In the genomic region with DNA sequence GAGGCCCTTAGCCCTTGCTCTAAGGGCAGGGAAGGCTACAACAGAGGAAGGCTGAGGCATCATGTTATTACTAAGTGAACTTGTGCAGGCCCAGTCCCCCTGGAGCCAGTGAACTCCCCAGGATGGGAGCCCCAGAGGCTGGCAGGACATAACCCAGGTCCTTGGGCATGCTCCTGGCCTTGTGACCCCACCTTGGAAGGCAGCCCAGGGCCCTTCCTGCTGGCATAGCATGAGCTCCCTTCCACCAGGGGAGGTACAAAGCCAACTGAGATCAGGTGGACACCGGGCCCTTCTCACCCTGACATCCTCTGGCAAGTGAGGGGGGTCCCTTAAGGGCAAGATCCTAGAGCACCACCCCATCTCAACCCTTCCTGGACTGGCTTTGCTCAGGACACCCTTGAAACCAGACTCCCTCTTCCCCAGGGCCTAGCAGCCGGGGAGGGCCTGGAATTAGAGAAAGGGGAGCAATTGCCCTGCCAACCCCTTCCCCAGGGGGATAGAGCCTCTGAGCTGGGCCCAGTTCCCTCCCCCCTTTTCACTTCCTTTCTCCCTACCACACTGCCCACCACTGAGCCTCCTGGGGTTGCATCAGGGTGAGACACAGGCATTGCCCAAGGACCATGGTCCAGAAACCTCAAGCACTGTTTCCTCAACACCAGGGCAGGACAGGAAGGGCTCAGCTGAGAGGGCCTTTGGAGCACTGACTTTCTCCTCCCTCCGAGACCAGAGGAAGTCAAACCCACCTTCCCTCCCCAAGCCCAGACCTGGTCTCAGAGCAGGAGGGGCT, we compare ENCODE assay signal across 13 cellular contexts. TPM values are rescaled to one million over a fixed set of nuclear protein-coding genes. Genes with fewer than 3 reads are reported as not detected.
DNase-seq lines count a peak whose midpoint lies in the region; ATAC-seq and TF ChIP-seq lines count a peak whose summit lies in the region.
"Had no signal": no experiment of that assay in that cellular context is flagged by ENCODE, and none has a peak within 500 bp of the region (broad histone marks: within the 10 kb centered on the region; RNA-seq: fewer than 3 reads in every experiment).

No MANE protein-coding gene starts in this region.

- no peaks in the 10 kb centered on the region for H3K36me3 ChIP-seq in tibial nerve
- H3K36me3 ChIP-seq: esophagus muscularis mucosa had no signal

- POLR2A ChIA-PET in T-cell (lab: Charles Lee), result interaction anchor here in 1 of 2 donors (0.9 kb wide), 1 partner anchor 48 kb away, joined by 3 read pairs; no protein-coding TSS in a partner anchor
- POLR2A ChIA-PET in MCF 10A (lab: Yijun Ruan, JAX), result interaction anchor here (0.7 to 1.9 kb wide), 2 partner anchors 8 kb away, joined by 3 to 5 read pairs; no protein-coding TSS in a partner anchor

- H3K27me3 Mint-ChIP-seq in activated T-cell treated with anti-CD3 and anti-CD28 coated beads, Interleukin-2, amount 50 U/mL, for 72 hours (ENCODE audit: low read depth), result no peaks in the 10 kb centered on the region
- H3K27me3 Mint-ChIP-seq in T-cell (no peaks in the 10 kb centered on the region), glutamatergic neuron (ENCODE audit: unreplicated experiment) (peaks cover 6% of the 10 kb centered on the region), MCF 10A (ENCODE audit: insufficient read depth, unreplicated experiment) (no peaks in the 10 kb centered on the region)

- no TSS peak for BruUV-seq in MCF 10A (replicated peaks; lab: Mats Ljungman, UMichigan)

- H3K4me3 ChIP-seq in right cardiac atrium (ENCODE audit: low read length) (no peak overlapping the region), tibial nerve (no peak overlapping the region)
- H3K4me3 ChIP-seq: esophagus muscularis mucosa had no signal

- H3K4me3 Mint-ChIP-seq in activated T-cell treated with anti-CD3 and anti-CD28 coated beads, Interleukin-2, amount 50 U/mL, for 72 hours, result peak overlapping the region; percentile 82 to 95
- H3K4me3 Mint-ChIP-seq in T-cell (peak overlapping the region; percentile 90 to 97 (median 93)), glutamatergic neuron (ENCODE audit: unreplicated experiment) (no peak overlapping the region), MCF 10A (ENCODE audit: unreplicated experiment) (no peak overlapping the region)

- H3K27me3 ChIP-seq in right cardiac atrium (ENCODE audit: control insufficient read depth, insufficient read depth), result no peaks in the 10 kb centered on the region
- no peaks in the 10 kb centered on the region for H3K27me3 ChIP-seq in tibial nerve
- H3K27me3 ChIP-seq: esophagus muscularis mucosa had no signal

- no peak for DNase-seq in activated T-cell treated with anti-CD3 and anti-CD28 coated beads, Interleukin-2, amount 50 U/mL, for 72 hours
- no peak for DNase-seq in activated T-cell treated with anti-CD3 and anti-CD28 coated beads, Interleukin-2, amount 50 U/mL, for 1 hour
- DNase-seq in T-cell, result no peak
- DNase-seq in right cardiac atrium, result peak; percentile 42 to 77 (median 70)
- no peak for DNase-seq in tibial nerve (ENCODE audit: low spot score in 2 of 2)
- DNase-seq in glutamatergic neuron, result no peak
- no peak for DNase-seq in MCF 10A (ENCODE audit: unreplicated experiment)
- DNase-seq: NK-92 treated with Interleukin-12 subunit alpha and Interleukin-12 subunit beta, amount 100 ng/mL, for 24 hours had no signal

- H3K4me1 ChIP-seq in right cardiac atrium (ENCODE audit: control insufficient read depth, insufficient read depth, low read length) (peaks cover 20% of the 10 kb centered on the region), tibial nerve (peaks cover under 1 to 55% (median 37%) of the 10 kb centered on the region in 4 donors)

- CTCF ChIA-PET in T-cell (lab: Charles Lee) (interaction anchor here in 1 of 2 donors (0.9 to 1.2 kb wide), 2 partner anchors 11 to 68 kb away, joined by 3 read pairs; no protein-coding TSS in a partner anchor), MCF 10A (lab: Yijun Ruan, JAX) (interaction anchor here (0.6 to 2.2 kb wide), 5 partner anchors 17 to 391 kb away, joined by 3 to 7 read pairs (median 4); no protein-coding TSS in a partner anchor)

- H3K27ac ChIP-seq in right cardiac atrium (ENCODE audit: low read length), result no peak overlapping the region
- peak overlapping the region in 3 of 4 donors; percentile 43 to 98 (median 98) for H3K27ac ChIP-seq in tibial nerve

- no peak for ATAC-seq in activated T-cell treated with anti-CD3 and anti-CD28 coated beads, Interleukin-2, amount 50 U/mL, for 72 hours (replicated peaks in 1 of 2)
- ATAC-seq in T-cell (replicated peaks in 1 of 4) (no peak), right cardiac atrium (no peak), GM19023 (IDR thresholded peaks at IDR 0.05; ENCODE audit: unreplicated experiment) (no peak)
- ATAC-seq: WTC11 had no signal

- no peak for TF ChIP-seq POLR2A in tibial nerve (IDR thresholded peaks at IDR 0.05)

- no peak for TF ChIP-seq CTCF in tibial nerve (IDR thresholded peaks at IDR 0.05)
- TF ChIP-seq CTCF in glutamatergic neuron (IDR thresholded peaks at IDR 0.05; ENCODE audit: partially characterized antibody, unreplicated experiment), result no peak
- TF ChIP-seq CTCF in MCF 10A (IDR thresholded peaks at IDR 0.05; ENCODE audit: unreplicated experiment), result no peak

- peaks cover 61% of the 10 kb centered on the region for H3K4me1 Mint-ChIP-seq in activated T-cell treated with anti-CD3 and anti-CD28 coated beads, Interleukin-2, amount 50 U/mL, for 72 hours (ENCODE audit: low read depth)
- peaks cover 54 to 62% (median 58%) of the 10 kb centered on the region in 3 donors for H3K4me1 Mint-ChIP-seq in T-cell
- peaks cover 11% of the 10 kb centered on the region for H3K4me1 Mint-ChIP-seq in glutamatergic neuron (ENCODE audit: low read depth, unreplicated experiment)
- peaks cover 19% of the 10 kb centered on the region for H3K4me1 Mint-ChIP-seq in MCF 10A (ENCODE audit: insufficient read depth, unreplicated experiment)

- no peak overlapping the region for H3K27ac Mint-ChIP-seq in activated T-cell treated with anti-CD3 and anti-CD28 coated beads, Interleukin-2, amount 50 U/mL, for 72 hours
- H3K27ac Mint-ChIP-seq in T-cell (peak overlapping the region; percentile 92 to 95), glutamatergic neuron (ENCODE audit: unreplicated experiment) (no peak overlapping the region), MCF 10A (ENCODE audit: low read depth, unreplicated experiment) (no peak overlapping the region)
- H3K27ac Mint-ChIP-seq: WTC11 had no signal

- peaks cover 0 to 3% of the 10 kb centered on the region in 2 donors for H3K9me3 Mint-ChIP-seq in activated T-cell treated with anti-CD3 and anti-CD28 coated beads, Interleukin-2, amount 50 U/mL, for 72 hours
- no peaks in the 10 kb centered on the region for H3K9me3 Mint-ChIP-seq in T-cell
- H3K9me3 Mint-ChIP-seq in glutamatergic neuron (ENCODE audit: unreplicated experiment), result peaks cover 3% of the 10 kb centered on the region
- no peaks in the 10 kb centered on the region for H3K9me3 Mint-ChIP-seq in MCF 10A (ENCODE audit: unreplicated experiment)

- H3K9me3 ChIP-seq in right cardiac atrium (ENCODE audit: control insufficient read depth, low read length) (no peaks in the 10 kb centered on the region), tibial nerve (no peaks in the 10 kb centered on the region)
- H3K9me3 ChIP-seq: esophagus muscularis mucosa had no signal

- H3K36me3 Mint-ChIP-seq in activated T-cell treated with anti-CD3 and anti-CD28 coated beads, Interleukin-2, amount 50 U/mL, for 72 hours (ENCODE audit: insufficient read depth in 2 of 2), result peaks cover 2% of the 10 kb centered on the region in 2 donors
- H3K36me3 Mint-ChIP-seq in T-cell (peaks cover under 1% of the 10 kb centered on the region), glutamatergic neuron (ENCODE audit: unreplicated experiment) (no peaks in the 10 kb centered on the region), MCF 10A (ENCODE audit: insufficient read depth, unreplicated experiment) (no peaks in the 10 kb centered on the region)

- intact Hi-C loops in right cardiac atrium (cut with DNase I) (loop anchor here in 1 of 4 donors (5.0 kb wide), 1 partner anchor 58 kb away; the partner anchor contains the start of gene C10orf105), MCF 10A (cut with micrococcal nuclease) (loop anchor here (5.0 kb wide), 1 partner anchor 63 kb away; no protein-coding TSS in a partner anchor)

- peak in 1 of 2 donors; percentile 68 for TF ChIP-seq EP300 in tibial nerve (IDR thresholded peaks at IDR 0.05)

- WGBS in right cardiac atrium, result 55% methylated on average over 3 of the region's 3 CpGs
- 73 to 75% methylated on average over 3 of the region's 3 CpGs for whole genome bisulfite sequencing in tibial nerve, 2 donors

RNA-seq across cellular contexts. Expression of gene VSIR, which starts 1.8 kb away (rescaled TPM):
- total RNA-seq in activated T-cell treated with anti-CD3 and anti-CD28 coated beads, Interleukin-2, amount 50 U/mL, for 72 hours, result 10 to 100 TPM; 70.1 to 70.5 TPM
- 100 to 1,000 TPM in 2 of 5 donors, 10 to 100 TPM in 3; 81.4 to 134 (median 98.3) TPM for total RNA-seq in T-cell
- 10 to 100 TPM; 29.3 to 55.1 (median 34.4) TPM for total RNA-seq in right cardiac atrium
- polyA plus RNA-seq in right cardiac atrium, result 36.8 TPM
- 100 to 1,000 TPM; 133 to 227 (median 151) TPM for total RNA-seq in tibial nerve
- total RNA-seq in glutamatergic neuron (ENCODE audit: unreplicated experiment), result 0.29 TPM
- total RNA-seq in MCF 10A (2022), result 3.6 and 7.0 TPM in 2 replicates

RNA-seq across cellular contexts. Expression of gene C10orf105, which starts 55.5 kb away (rescaled TPM):
- total RNA-seq in activated T-cell treated with anti-CD3 and anti-CD28 coated beads, Interleukin-2, amount 50 U/mL, for 72 hours, result under 1 TPM; 0.35 to 0.43 TPM
- under 1 TPM; 0.15 to 0.45 (median 0.16) TPM for total RNA-seq in T-cell
- under 1 TPM in 3 of 4 donors, not detected in 1; 0.14 to 0.36 (median 0.24) TPM for total RNA-seq in right cardiac atrium
- 0.09 TPM for polyA plus RNA-seq in right cardiac atrium
- total RNA-seq in tibial nerve, result under 1 TPM; 0.20 to 0.42 (median 0.26) TPM
- total RNA-seq in glutamatergic neuron (ENCODE audit: unreplicated experiment), result not detected
- total RNA-seq in MCF 10A (2022), result not detected in 2 replicates
- total RNA-seq: kidney epithelial cell, M059J had no signal

Comparison
In these comparisons a context has a peak if more than half of its experiments do, and no peak if none do; other contexts are left out.
1. DNase-seq: peak in right cardiac atrium (3 of 3); none in activated T-cell treated with anti-CD3 and anti-CD28 coated beads, Interleukin-2, amount 50 U/mL, for 72 hours (0 of 2), activated T-cell treated with anti-CD3 and anti-CD28 coated beads, Interleukin-2, amount 50 U/mL, for 1 hour (single experiment), T-cell (0 of 34), tibial nerve (0 of 2), glutamatergic neuron (single experiment) and MCF 10A (single experiment).
2. H3K27ac Mint-ChIP-seq: peak in T-cell (2 of 2); none in activated T-cell treated with anti-CD3 and anti-CD28 coated beads, Interleukin-2, amount 50 U/mL, for 72 hours (single experiment), glutamatergic neuron (single experiment) and MCF 10A (single experiment).
3. H3K4me3 Mint-ChIP-seq: peak in activated T-cell treated with anti-CD3 and anti-CD28 coated beads, Interleukin-2, amount 50 U/mL, for 72 hours (2 of 2) and T-cell (3 of 3); none in glutamatergic neuron (single experiment) and MCF 10A (single experiment).